ENCODE assay signal across 20 cellular contexts in the genomic region with DNA sequence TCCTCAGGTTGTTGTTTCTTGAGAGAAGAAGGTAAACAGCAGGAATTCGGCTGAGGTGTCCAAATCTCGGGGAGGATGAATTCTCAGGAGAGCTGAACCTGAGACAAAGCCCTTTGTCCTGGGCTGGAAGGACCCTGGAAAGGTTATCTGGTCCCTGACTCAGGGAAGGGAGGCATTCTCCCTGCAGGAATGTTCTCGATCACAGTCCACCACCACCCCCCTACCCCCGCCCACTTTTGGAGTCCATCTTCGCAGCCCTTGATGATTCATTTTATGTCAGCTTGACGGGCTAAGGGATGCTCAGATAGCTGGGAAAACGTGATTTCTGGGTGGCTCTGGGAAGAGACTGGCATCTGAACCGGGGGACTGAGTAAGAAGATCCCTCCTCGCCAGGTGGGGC. TPM values are rescaled to one million over a fixed set of nuclear protein-coding genes. Genes with fewer than 3 reads are reported as not detected.
"Had no signal": no experiment of that assay in that cellular context is flagged by ENCODE, and none has a peak within 500 bp of the region (broad histone marks: within the 10 kb centered on the region; RNA-seq: fewer than 3 reads in every experiment).

No MANE protein-coding gene starts in this region.

- H3K27me3 ChIP-seq: colonic mucosa, heart right ventricle, left lung, sigmoid colon, stomach, transverse colon had no signal

- DNase-seq: activated CD4-positive, alpha-beta memory T cell treated with anti-CD3 and anti-CD28 coated beads for 36 hours; activated CD4-positive, alpha-beta T cell treated with anti-CD3 and anti-CD28 coated beads for 48 hours; activated naive CD4-positive, alpha-beta T cell treated with Interleukin-2 at 50 U/mL for 16 hours; activated naive CD8-positive, alpha-beta T cell treated with anti-CD3 and anti-CD28 coated beads for 36 hours; amniotic stem cell; colonic mucosa; heart right ventricle; left lung; midbrain; nucleus accumbens; sigmoid colon; stimulated activated CD4-positive, alpha-beta T cell treated with anti-CD3 and anti-CD28 coated beads, Interleukin-15, amount 100 ng/mL, for 24 hours; stomach; transverse colon had no signal

- H3K9me3 ChIP-seq: colonic mucosa, heart right ventricle, left lung, sigmoid colon, stomach, transverse colon had no signal

- H3K4me1 ChIP-seq: colonic mucosa had no signal

- H3K4me3 ChIP-seq: colonic mucosa, heart right ventricle, left lung, sigmoid colon, smooth muscle cell, stomach, transverse colon had no signal

- ATAC-seq: heart right ventricle; left lung; natural killer cell treated with Interleukin-12 subunit alpha and Interleukin-12 subunit beta and Interleukin-15 and Interleukin-18, amount 100 ng/mL, for 72 hours; stimulated activated memory B cell treated with anti-CD40 and anti-IgM and Interleukin-4, amounts not matched to agents 10 μg/mL and 1 μg/mL and 100 μg/mL, for 72 hours had no signal

- H3K27ac ChIP-seq: colonic mucosa, epithelial cell of prostate, heart right ventricle, left lung, transverse colon had no signal

- H3K36me3 ChIP-seq: colonic mucosa, transverse colon had no signal

RNA-seq across cellular contexts. Expression of a gene that starts 1.4 kb away (rescaled TPM):
- total RNA-seq: activated CD4-positive, alpha-beta memory T cell treated with anti-CD3 and anti-CD28 coated beads for 36 hours; natural killer cell treated with Interleukin-12 subunit alpha and Interleukin-12 subunit beta and Interleukin-15 and Interleukin-18, amount 100 ng/mL, for 72 hours; T-helper 2 cell treated with Interferon-gamma antibody and Interleukin-4, amounts not matched to agents 100 ng/mL and 5 ng/mL, for 36 hours had no signal
- polyA plus RNA-seq: keratinocyte, smooth muscle cell had no signal
